In genomic region chr2:226799976-226800940, GRCh38 we compare ENCODE assay signal across 1 cellular context.
TF ChIP-seq lines count a peak whose summit lies in the region.

No MANE protein-coding gene starts in this region.

TF ChIP-seq in HepG2, 621 proteins besides CTCF, POLR2A, EP300 and RAD21 (continued from another document and continues in another):
- TF ChIP-seq KIAA2018 (CRISPR knock-in tag; IDR thresholded peaks at IDR 0.05; ENCODE audit: borderline replicate concordance), result peak; percentile 37; the same call in 1 of the 2 replicates
- peak; percentile 61; the same call in 1 of the 2 replicates for TF ChIP-seq ZNF24 (IDR thresholded peaks at IDR 0.05)
- 0 out of 2 replicates have a peak, but pooled peaks have one; percentile 35 for TF ChIP-seq KLF11 (CRISPR knock-in tag; IDR thresholded peaks at IDR 0.05)
- TF ChIP-seq ZBTB39 (CRISPR knock-in tag; IDR thresholded peaks at IDR 0.05), result no peak; the same call in 1 of the 2 replicates
- TF ChIP-seq SAP130 (CRISPR knock-in tag; IDR thresholded peaks at IDR 0.05; ENCODE audit: low read depth), result peak; percentile 91
- TF ChIP-seq TP53 (CRISPR knock-in tag; conservative IDR thresholded peaks at IDR 0.05), result 0 out of 2 replicates have a peak, but pooled peaks have one; percentile 33
- no peak for TF ChIP-seq HNRNPUL1 (IDR thresholded peaks at IDR 0.05; ENCODE audit: low read depth, low read length)
- peak; percentile 74 for TF ChIP-seq ZNF441 (CRISPR knock-in tag; IDR thresholded peaks at IDR 0.05; ENCODE audit: borderline replicate concordance)
- TF ChIP-seq MLX (CRISPR knock-in tag; IDR thresholded peaks at IDR 0.05), result peak; percentile 88
- peak; percentile 82 for TF ChIP-seq RBM22 (optimal IDR thresholded peaks at IDR 0.05; ENCODE audit: low read length)
- 0 out of 2 replicates have a peak, but pooled peaks have one; percentile 71 for TF ChIP-seq YEATS4 (CRISPR knock-in tag; IDR thresholded peaks at IDR 0.05; ENCODE audit: borderline replicate concordance)
- TF ChIP-seq AFF4 (CRISPR knock-in tag; IDR thresholded peaks at IDR 0.05), result 0 out of 2 replicates have a peak, but pooled peaks have one; percentile 49
- TF ChIP-seq ZNF143 (CRISPR knock-in tag; IDR thresholded peaks at IDR 0.05), result peak; percentile 49; the same call in 1 of the 2 replicates
- no peak for TF ChIP-seq RORA (CRISPR knock-in tag; IDR thresholded peaks at IDR 0.05)
- TF ChIP-seq ZIK1 (CRISPR knock-in tag; IDR thresholded peaks at IDR 0.05; ENCODE audit: borderline replicate concordance, low read depth), result no peak
- TF ChIP-seq GMEB1 (CRISPR knock-in tag; IDR thresholded peaks at IDR 0.05; ENCODE audit: borderline replicate concordance), result peak; percentile 70; the same call in 1 of the 2 replicates
- TF ChIP-seq NR2F1 (CRISPR knock-in tag; IDR thresholded peaks at IDR 0.05), result peak; percentile 91 to 97
- TF ChIP-seq UBTF (CRISPR knock-in tag; IDR thresholded peaks at IDR 0.05), result peak; percentile 26; the same call in 1 of the 2 replicates
- TF ChIP-seq ZNF17 (CRISPR knock-in tag; IDR thresholded peaks at IDR 0.05), result no peak
- TF ChIP-seq POLR2AphosphoS5 (IDR thresholded peaks at IDR 0.05; ENCODE audit: low read depth, low read length), result no peak
- peak; percentile 97 for TF ChIP-seq FOXA3 (CRISPR knock-in tag; IDR thresholded peaks at IDR 0.05)
- peak; percentile 76; the same call in 1 of the 2 replicates for TF ChIP-seq HOXD1 (CRISPR knock-in tag; IDR thresholded peaks at IDR 0.05)
- TF ChIP-seq CCDC6 (CRISPR knock-in tag; IDR thresholded peaks at IDR 0.05), result no peak; the same call in 1 of the 2 replicates
- peak; percentile 72 for TF ChIP-seq ZMYM3 (CRISPR knock-in tag; IDR thresholded peaks at IDR 0.05)
- peak; percentile 89 for TF ChIP-seq MED13 (CRISPR knock-in tag; IDR thresholded peaks at IDR 0.05)
- TF ChIP-seq MBD4 (IDR thresholded peaks at IDR 0.05; ENCODE audit: borderline replicate concordance, low read length), result peak; percentile 95
- peak; percentile 97 for TF ChIP-seq ZMYM4 (CRISPR knock-in tag; IDR thresholded peaks at IDR 0.05)
- TF ChIP-seq ZFP37 (CRISPR knock-in tag; IDR thresholded peaks at IDR 0.05; ENCODE audit: borderline replicate concordance), result 0 out of 2 replicates have a peak, but pooled peaks have one; percentile 49
- TF ChIP-seq ZNF281 (CRISPR knock-in tag; IDR thresholded peaks at IDR 0.05; ENCODE audit: borderline replicate concordance), result peak; percentile 99
- peak; percentile 92 for TF ChIP-seq MTERF4 (CRISPR knock-in tag; IDR thresholded peaks at IDR 0.05)
- no peak for TF ChIP-seq SMARCC2 (IDR thresholded peaks at IDR 0.05)
- TF ChIP-seq JUN (CRISPR knock-in tag; IDR thresholded peaks at IDR 0.05), result peak; percentile 84
